In genomic region chr22:27626675-27627443, GRCh38 we compare ENCODE assay signal across 2 cellular contexts.
TF ChIP-seq lines count a peak whose summit lies in the region.

No MANE protein-coding gene starts in this region.

TF ChIP-seq in HCT116, 20 proteins besides CTCF, POLR2A, EP300 and RAD21 (continued from another document):
- TF ChIP-seq ZBTB33 (IDR thresholded peaks at IDR 0.05; ENCODE audit: extremely low read depth, insufficient replicate concordance, low read length) (no peak), SP1 (IDR thresholded peaks at IDR 0.05; ENCODE audit: low read depth) (no peak), SIN3A (IDR thresholded peaks at IDR 0.05; ENCODE audit: low read depth) (no peak), MAX (IDR thresholded peaks at IDR 0.05) (no peak), CBX3 (IDR thresholded peaks at IDR 0.05; ENCODE audit: low read depth) (no peak), EZH2phosphoT487 (IDR thresholded peaks at IDR 0.05; ENCODE audit: borderline replicate concordance) (no peak), ZNF274 (IDR thresholded peaks at IDR 0.05; ENCODE audit: low read depth, low read length) (no peak), POLR2AphosphoS5 (IDR thresholded peaks at IDR 0.05; ENCODE audit: low read depth, low read length) (no peak), REST (IDR thresholded peaks at IDR 0.05; ENCODE audit: low read depth) (no peak), CEBPB (IDR thresholded peaks at IDR 0.05; ENCODE audit: low read depth) (no peak), ZFX (IDR thresholded peaks at IDR 0.05) (no peak), EGR1 (IDR thresholded peaks at IDR 0.05; ENCODE audit: low read depth) (no peak), ELF1 (IDR thresholded peaks at IDR 0.05; ENCODE audit: borderline replicate concordance, low read depth) (no peak), ATF3 (IDR thresholded peaks at IDR 0.05) (no peak), FOSL1 (IDR thresholded peaks at IDR 0.05; ENCODE audit: low read depth) (no peak), JUND (IDR thresholded peaks at IDR 0.05) (no peak), YY1 (IDR thresholded peaks at IDR 0.05; ENCODE audit: extremely low read depth, insufficient replicate concordance, low read depth, low read length) (no peak), SRF (IDR thresholded peaks at IDR 0.05; ENCODE audit: low read depth) (no peak), TCF7L2 (IDR thresholded peaks at IDR 0.05; ENCODE audit: borderline replicate concordance, extremely low read depth, insufficient read depth, insufficient read length) (no peak)

TF ChIP-seq in K562, 482 proteins besides CTCF, POLR2A, EP300 and RAD21 (continued from another document):
- TF ChIP-seq E2F1 (CRISPR knock-in tag; IDR thresholded peaks at IDR 0.05) (no peak), TCF7 (IDR thresholded peaks at IDR 0.05; ENCODE audit: borderline replicate concordance) (no peak), BCOR (IDR thresholded peaks at IDR 0.05) (peak; percentile 69; the same call in 1 of the 2 replicates), ZEB2 (IDR thresholded peaks at IDR 0.05) (no peak), RBM25 (IDR thresholded peaks at IDR 0.05; ENCODE audit: low read depth, low read length, severe bottlenecking) (peak; percentile 76)
